Comparison of ENCODE assay signal across 17 cellular contexts in genomic region chr5:66002415-66002814, GRCh38.
A peak's percentile ranks its signal among the peaks of the same experiment; 100 is the strongest.
DNase-seq lines count a peak whose midpoint lies in the region; ATAC-seq, FAIRE-seq and TF ChIP-seq lines count a peak whose summit lies in the region.
"Had no signal": no experiment of that assay in that cellular context is flagged by ENCODE, and none has a peak within 500 bp of the region (broad histone marks: within the 10 kb centered on the region; RNA-seq: fewer than 3 reads in every experiment).

No MANE protein-coding gene starts in this region.

- DNase-seq in CD4-positive, alpha-beta memory T cell: no peak
- DNase-seq in Jurkat, Clone E6-1 (ENCODE audit: low read depth, low spot score): peak; percentile 19
- DNase-seq in GM12878 (ENCODE audit: low read depth, low spot score) (peak; percentile 16), aorta (no peak), adrenal gland (no peak), progenitor cell of endocrine pancreas (ENCODE audit: low spot score, unreplicated experiment) (no peak), RCC 7860 (ENCODE audit: low spot score) (no peak)
- DNase-seq: central memory CD4-positive, alpha-beta T cell; effector CD8-positive, alpha-beta T cell; GDM1; NCI-H187 treated with DMSO at 0.1 percent for 48 hours; stimulated activated CD4-positive, alpha-beta T cell treated with anti-CD3 and anti-CD28 coated beads, Interleukin-2, amount 100 ng/mL, for 48 hours; thyroid gland had no signal

- H3K27me3 ChIP-seq in CD4-positive, alpha-beta memory T cell (ENCODE audit: insufficient read depth, low read length): no peaks in the 10 kb centered on the region
- no peaks in the 10 kb centered on the region for H3K27me3 ChIP-seq in GM12878 (replicated peaks in 1 of 2; ENCODE audit: control insufficient read depth in 2 of 2, insufficient read depth in 2 of 2, low read length in 1 of 2)
- H3K27me3 ChIP-seq in aorta (ENCODE audit: control insufficient read depth in 1 of 2, insufficient read depth in 2 of 2, low read length in 1 of 2): no peaks in the 10 kb centered on the region
- no peaks in the 10 kb centered on the region for H3K27me3 ChIP-seq in adrenal gland
- H3K27me3 ChIP-seq: thyroid gland had no signal

- intact Hi-C loops in CD4-positive, alpha-beta memory T cell (cut with micrococcal nuclease): no loop called here
- intact Hi-C loops in GM12878 (cut with micrococcal nuclease; ENCODE audit: unreplicated experiment) (no loop called here), aorta (cut with DNase I) (no loop called here), adrenal gland (cut with DNase I) (no loop called here)

- in situ Hi-C loops in GM12878 (cut with MboI): no loop called here

- WGBS in GM12878 (ENCODE audit: insufficient coverage, insufficient replicate concordance, low lambda C conversion rate, missing lambda C conversion rate): 6% methylated on average over 2 of the region's 2 CpGs
- 86 to 91% methylated on average over 2 of the region's 2 CpGs for WGBS in aorta, 2 donors
- WGBS in adrenal gland, 4 donors: 86 to 88% (median 87%) methylated on average over 2 of the region's 2 CpGs

- H3K4me1 Mint-ChIP-seq in CD4-positive, alpha-beta memory T cell: peaks cover 22 to 67% (median 52%) of the 10 kb centered on the region in 4 donors
- peaks cover 6% of the 10 kb centered on the region for H3K4me1 Mint-ChIP-seq in progenitor cell of endocrine pancreas (ENCODE audit: low read depth)

- H3K27me3 Mint-ChIP-seq in CD4-positive, alpha-beta memory T cell: no peaks in the 10 kb centered on the region
- H3K27me3 Mint-ChIP-seq in progenitor cell of endocrine pancreas: no peaks in the 10 kb centered on the region

- peak; percentile 51 for ATAC-seq in GM18868 (IDR thresholded peaks at IDR 0.05; ENCODE audit: unreplicated experiment)
- ATAC-seq in GM12878: peak; percentile 76
- no peak for ATAC-seq in aorta (ENCODE audit: low FRiP score)
- ATAC-seq: Right ventricle myocardium inferior had no signal

- H3K79me2 ChIP-seq in GM12878 (ENCODE audit: control insufficient read depth, insufficient read depth, low read length): peaks cover 26% of the 10 kb centered on the region

- H3K9me3 ChIP-seq in CD4-positive, alpha-beta memory T cell (ENCODE audit: control insufficient read depth in 1 of 2, low read length in 2 of 2): no peaks in the 10 kb centered on the region
- H3K9me3 ChIP-seq in GM12878 (replicated peaks; ENCODE audit: control insufficient read depth, insufficient read depth, low read length) (peaks cover 4% of the 10 kb centered on the region; the same call in 2 of the 3 replicates), aorta (ENCODE audit: control insufficient read depth, low read length) (no peaks in the 10 kb centered on the region), adrenal gland (replicated peaks in 1 of 3) (no peaks in the 10 kb centered on the region)
- H3K9me3 ChIP-seq: thyroid gland had no signal

- H3K27ac ChIP-seq in CD4-positive, alpha-beta memory T cell (ENCODE audit: low read depth, low read length): no peak overlapping the region
- H3K27ac ChIP-seq in GM12878 (ENCODE audit: control insufficient read depth, insufficient read depth) (no peak overlapping the region; the same call in 1 of the 2 replicates), aorta (ENCODE audit: low read depth in 1 of 2, low read length in 2 of 2) (no peak overlapping the region), adrenal gland (no peak overlapping the region)
- H3K27ac ChIP-seq: parathyroid adenoma, thyroid gland, VCaP had no signal

- no peak overlapping the region for H3K4me3 ChIP-seq in CD4-positive, alpha-beta memory T cell (ENCODE audit: low read length in 2 of 2)
- no peak overlapping the region for H3K4me3 ChIP-seq in Jurkat, Clone E6-1 (ENCODE audit: low read length)
- H3K4me3 ChIP-seq in GM12878 (no peak overlapping the region), aorta (ENCODE audit: low read length in 2 of 2) (no peak overlapping the region), adrenal gland (no peak overlapping the region)
- H3K4me3 ChIP-seq: thyroid gland had no signal

- peaks cover 13% of the 10 kb centered on the region for H3K4me1 ChIP-seq in CD4-positive, alpha-beta memory T cell (ENCODE audit: insufficient read depth, low read length)
- H3K4me1 ChIP-seq in GM12878 (ENCODE audit: control insufficient read depth, insufficient read depth, low read length): peaks cover 11% of the 10 kb centered on the region
- no peaks in the 10 kb centered on the region for H3K4me1 ChIP-seq in aorta (ENCODE audit: control insufficient read depth in 1 of 2, insufficient read depth in 2 of 2, low read length in 2 of 2)
- H3K4me1 ChIP-seq in adrenal gland (replicated peaks in 1 of 2): no peaks in the 10 kb centered on the region
- H3K4me1 ChIP-seq: parathyroid adenoma, thyroid gland had no signal

- SMC1A ChIA-PET in GM12878 (lab: Charles Lee; ENCODE audit: uncharacterized antibody, unreplicated experiment): interaction anchor here (0.9 to 1.6 kb wide), 7 partner anchors 9 to 78 kb away, joined by 3 to 5 read pairs (median 3); no protein-coding TSS in a partner anchor

- no peak overlapping the region for H3K9ac ChIP-seq in GM12878 (ENCODE audit: control insufficient read depth, insufficient read depth, low read length)
- H3K9ac ChIP-seq: parathyroid adenoma had no signal

- no peak for TF ChIP-seq EP300 in GM12878 (IDR thresholded peaks at IDR 0.05; ENCODE audit: borderline replicate concordance in 1 of 2, control insufficient read depth in 1 of 2, low read depth in 2 of 2, low read length in 2 of 2)

- H3K36me3 Mint-ChIP-seq in CD4-positive, alpha-beta memory T cell: peaks cover 44 to 55% of the 10 kb centered on the region in 2 donors
- H3K36me3 Mint-ChIP-seq in progenitor cell of endocrine pancreas (ENCODE audit: insufficient read depth): peaks cover 37% of the 10 kb centered on the region

- BruUV-seq in GM12878 (replicated peaks; lab: Mats Ljungman, UMichigan): no TSS peak

- peak overlapping the region in 5 of 7 donors; percentile 1 to 61 (median 43) for H3K27ac Mint-ChIP-seq in CD4-positive, alpha-beta memory T cell
- no peak overlapping the region for H3K27ac Mint-ChIP-seq in progenitor cell of endocrine pancreas

- no peak for TF ChIP-seq RAD21 in GM12878 (IDR thresholded peaks at IDR 0.05; ENCODE audit: insufficient read depth, low read depth, low read length)

- CTCF ChIA-PET in CD4-positive, alpha-beta memory T cell (lab: Charles Lee; ENCODE audit: partially characterized antibody): no interaction called here
- CTCF ChIA-PET in GM12878 (lab: Yijun Ruan, JAX): interaction anchor here (0.7 to 0.9 kb wide), 2 partner anchors 9 to 23 kb away, joined by 3 to 4 read pairs; no protein-coding TSS in a partner anchor

- no peak for FAIRE-seq in GM12878 (lab: Jason Lieb, UNC)
- no peak for FAIRE-seq in RCC 7860 (lab: Jason Lieb, UNC)

- peak overlapping the region in 2 of 8 donors; percentile 3 to 14 for H3K4me3 Mint-ChIP-seq in CD4-positive, alpha-beta memory T cell
- H3K4me3 Mint-ChIP-seq in progenitor cell of endocrine pancreas (ENCODE audit: low read depth): no peak overlapping the region

- H3K4me2 ChIP-seq in GM12878 (ENCODE audit: control insufficient read depth, insufficient read depth): peak overlapping the region; percentile 11

- TF ChIP-seq POLR2A in GM12878 (IDR thresholded peaks at IDR 0.05; ENCODE audit: low read depth, low read length) (no peak), adrenal gland (IDR thresholded peaks at IDR 0.05) (no peak)

- H2AFZ ChIP-seq in GM12878 (ENCODE audit: control insufficient read depth, low read depth, low read length): no peak overlapping the region
- H2AFZ ChIP-seq: parathyroid adenoma had no signal

- peaks cover 0 to 3% (median 0%) of the 10 kb centered on the region in 8 donors for H3K9me3 Mint-ChIP-seq in CD4-positive, alpha-beta memory T cell
- H3K9me3 Mint-ChIP-seq in progenitor cell of endocrine pancreas (ENCODE audit: low read depth): peaks cover 13% of the 10 kb centered on the region

- no peak for TF ChIP-seq CTCF in GM12878 (IDR thresholded peaks at IDR 0.05 in 2 of 3, conservative IDR thresholded peaks at IDR 0.05 in 1 of 3; ENCODE audit: control insufficient read depth in 2 of 3, extremely low read depth in 1 of 3, insufficient read depth in 1 of 3, low read depth in 3 of 3, low read length in 3 of 3)
- no peak for TF ChIP-seq CTCF in adrenal gland (IDR thresholded peaks at IDR 0.05)
- no peak for TF ChIP-seq CTCF in progenitor cell of endocrine pancreas (IDR thresholded peaks at IDR 0.05; ENCODE audit: unreplicated experiment)

- RAD21 ChIA-PET in GM12878 (lab: Charles Lee; ENCODE audit: unreplicated experiment): interaction anchor here (1.1 to 1.3 kb wide), 2 partner anchors 41 to 78 kb away, joined by 3 read pairs; no protein-coding TSS in a partner anchor

- POLR2A ChIA-PET in CD4-positive, alpha-beta memory T cell (lab: Charles Lee; ENCODE audit: partially characterized antibody): no interaction called here
- POLR2A ChIA-PET in GM12878 (lab: Charles Lee): interaction anchor here (0.6 kb wide), 1 partner anchor 20 kb away, joined by 3 read pairs; no protein-coding TSS in a partner anchor

- H4K20me1 ChIP-seq in GM12878 (ENCODE audit: control insufficient read depth, insufficient read depth): no peaks in the 10 kb centered on the region

- no peaks in the 10 kb centered on the region for H3K36me3 ChIP-seq in CD4-positive, alpha-beta memory T cell (ENCODE audit: insufficient read depth, low read length)
- H3K36me3 ChIP-seq in GM12878 (ENCODE audit: control insufficient read depth in 2 of 2, insufficient read depth in 2 of 2, low read length in 1 of 2): peaks cover 0 to 6% of the 10 kb centered on the region in 2 experiments; a peak in 1 of 4 replicates
- H3K36me3 ChIP-seq in aorta (ENCODE audit: control insufficient read depth in 1 of 2, insufficient read depth in 2 of 2, low read length in 1 of 2): no peaks in the 10 kb centered on the region
- H3K36me3 ChIP-seq in adrenal gland (replicated peaks in 1 of 2): no peaks in the 10 kb centered on the region
- H3K36me3 ChIP-seq: thyroid gland had no signal

TF ChIP-seq in GM12878, 131 proteins besides CTCF, POLR2A, EP300 and RAD21 (continues in another document):
- no peak for TF ChIP-seq YBX1 (IDR thresholded peaks at IDR 0.05)
- no peak for TF ChIP-seq SREBF2 (IDR thresholded peaks at IDR 0.05; ENCODE audit: low read length)
- TF ChIP-seq ASH2L (IDR thresholded peaks at IDR 0.05; ENCODE audit: borderline replicate concordance, low read depth): no peak
- TF ChIP-seq RBBP5 (conservative IDR thresholded peaks at IDR 0.05): no peak
- no peak for TF ChIP-seq IKZF1 (conservative IDR thresholded peaks at IDR 0.05)
- TF ChIP-seq TBL1XR1 (IDR thresholded peaks at IDR 0.05; ENCODE audit: low read depth, low read length): no peak
- no peak for TF ChIP-seq KAT2A (conservative IDR thresholded peaks at IDR 0.05; ENCODE audit: control insufficient read depth, low read depth, low read length)

Comparison
In these comparisons a context has a peak if more than half of its experiments do, and no peak if none do; other contexts are left out.
1. DNase-seq: peak in Jurkat, Clone E6-1 (single experiment) and GM12878 (single experiment); none in CD4-positive, alpha-beta memory T cell (0 of 5), aorta (0 of 2), adrenal gland (0 of 7), progenitor cell of endocrine pancreas (single experiment) and RCC 7860 (single experiment).